16 cellular contexts compared by ENCODE assay signal in the genomic region with DNA sequence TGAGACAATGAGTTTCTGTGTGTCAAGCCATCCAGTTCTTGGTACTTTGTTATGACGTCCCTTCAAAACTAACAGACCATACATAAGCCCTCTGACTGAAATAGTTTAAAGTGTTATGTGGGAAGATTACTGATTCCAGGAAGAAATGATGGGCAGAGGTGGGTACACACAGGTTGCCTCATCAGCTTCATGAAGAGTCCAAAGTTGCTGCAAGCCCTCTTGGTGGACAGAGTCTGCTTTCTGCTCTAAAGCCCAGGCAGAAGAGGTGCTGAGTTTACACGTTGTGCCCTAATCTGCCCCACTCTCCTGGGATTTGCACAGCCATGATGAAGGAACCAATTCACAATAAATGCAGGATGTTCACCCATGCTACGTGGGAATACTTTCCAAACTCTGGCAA.
DNase-seq lines count a peak whose midpoint lies in the region; ATAC-seq and TF ChIP-seq lines count a peak whose summit lies in the region.
"Had no signal": no experiment of that assay in that cellular context is flagged by ENCODE, and none has a peak within 500 bp of the region (broad histone marks: within the 10 kb centered on the region; RNA-seq: fewer than 3 reads in every experiment).

No MANE protein-coding gene starts in this region.

- H3K79me2 ChIP-seq in PC-3 (ENCODE audit: low read length): no peaks in the 10 kb centered on the region

- no peaks in the 10 kb centered on the region for H3K36me3 Mint-ChIP-seq in activated T-helper 1 cell treated with anti-CD3 and anti-CD28 coated beads, Interleukin-12 subunit alpha, Interleukin-12 subunit beta, Interleukin-2, Interleukin-4 antibody, amounts not matched to agents 30 ng/mL and 10 ng/mL and 1 ng/mL, durations not matched to agents 14 hours and 24 hours and 36 hours (ENCODE audit: low read depth)
- H3K36me3 Mint-ChIP-seq: CD4-positive, alpha-beta memory T cell had no signal

- H3K9me3 ChIP-seq in PC-3 (ENCODE audit: low read length): no peaks in the 10 kb centered on the region
- H3K9me3 ChIP-seq: Caco-2 had no signal

- no peaks in the 10 kb centered on the region for H3K4me1 ChIP-seq in PC-3 (ENCODE audit: insufficient read depth, low read length)
- H3K4me1 ChIP-seq: Caco-2 had no signal

- H3K9me3 Mint-ChIP-seq in activated T-helper 1 cell treated with anti-CD3 and anti-CD28 coated beads, Interleukin-12 subunit alpha, Interleukin-12 subunit beta, Interleukin-2, Interleukin-4 antibody, amounts not matched to agents 30 ng/mL and 10 ng/mL and 1 ng/mL, durations not matched to agents 14 hours and 24 hours and 36 hours: no peaks in the 10 kb centered on the region
- H3K9me3 Mint-ChIP-seq: CD4-positive, alpha-beta memory T cell; T-helper 1 cell treated with Interleukin-12 subunit alpha and Interleukin-12 subunit beta and Interleukin-4 antibody, amounts not matched to agents 30 μg/mL and 1 μg/mL, for 36 hours had no signal

- H3K27me3 Mint-ChIP-seq in activated T-helper 1 cell treated with anti-CD3 and anti-CD28 coated beads, Interleukin-12 subunit alpha, Interleukin-12 subunit beta, Interleukin-2, Interleukin-4 antibody, amounts not matched to agents 30 ng/mL and 10 ng/mL and 1 ng/mL, durations not matched to agents 14 hours and 24 hours and 36 hours (ENCODE audit: insufficient read depth): no peaks in the 10 kb centered on the region

- no peaks in the 10 kb centered on the region for H4K20me1 ChIP-seq in PC-3 (ENCODE audit: low read length)

- no peaks in the 10 kb centered on the region for H3K27me3 ChIP-seq in PC-3 (ENCODE audit: low read length)

- no peak overlapping the region for H3K27ac Mint-ChIP-seq in activated T-helper 1 cell treated with anti-CD3 and anti-CD28 coated beads, Interleukin-12 subunit alpha, Interleukin-12 subunit beta, Interleukin-2, Interleukin-4 antibody, amounts not matched to agents 30 ng/mL and 10 ng/mL and 1 ng/mL, durations not matched to agents 14 hours and 24 hours and 36 hours
- H3K27ac Mint-ChIP-seq: CD4-positive, alpha-beta memory T cell; T-helper 1 cell treated with Interleukin-12 subunit alpha and Interleukin-12 subunit beta and Interleukin-4 antibody, amounts not matched to agents 30 μg/mL and 1 μg/mL, for 36 hours had no signal

- no peak for DNase-seq in left lobe of liver (ENCODE audit: low spot score)
- DNase-seq in omental fat pad (ENCODE audit: low spot score): no peak
- DNase-seq in amygdala (lab: John Stamatoyannopoulos, UW): no peak
- DNase-seq in PC-3: no peak
- DNase-seq in activated T-helper 1 cell treated with anti-CD3 and anti-CD28 coated beads, Interleukin-12 subunit alpha, Interleukin-12 subunit beta, Interleukin-2, Interleukin-4 antibody, amounts not matched to agents 30 ng/mL and 10 ng/mL and 1 ng/mL, durations not matched to agents 14 hours and 24 hours and 36 hours (ENCODE audit: low spot score): no peak
- DNase-seq: Caco-2; CD4-positive, alpha-beta memory T cell; DND-41; NCI-H1092 treated with DMSO at 0.1 percent for 48 hours; NCI-H1436 treated with DMSO at 0.1 percent for 48 hours; NCI-H1930; NCI-H524 had no signal

- POLR2A ChIA-PET in PC-3 (lab: Charles Lee; ENCODE audit: unreplicated experiment): no interaction called here

- no peaks in the 10 kb centered on the region for H3K4me1 Mint-ChIP-seq in activated T-helper 1 cell treated with anti-CD3 and anti-CD28 coated beads, Interleukin-12 subunit alpha, Interleukin-12 subunit beta, Interleukin-2, Interleukin-4 antibody, amounts not matched to agents 30 ng/mL and 10 ng/mL and 1 ng/mL, durations not matched to agents 14 hours and 24 hours and 36 hours (ENCODE audit: low read depth)
- H3K4me1 Mint-ChIP-seq: CD4-positive, alpha-beta memory T cell had no signal

- no peak overlapping the region for H3K4me3 Mint-ChIP-seq in activated T-helper 1 cell treated with anti-CD3 and anti-CD28 coated beads, Interleukin-12 subunit alpha, Interleukin-12 subunit beta, Interleukin-2, Interleukin-4 antibody, amounts not matched to agents 30 ng/mL and 10 ng/mL and 1 ng/mL, durations not matched to agents 14 hours and 24 hours and 36 hours
- H3K4me3 Mint-ChIP-seq: CD4-positive, alpha-beta memory T cell; T-helper 1 cell treated with Interleukin-12 subunit alpha and Interleukin-12 subunit beta and Interleukin-4 antibody, amounts not matched to agents 30 μg/mL and 1 μg/mL, for 36 hours had no signal

- H3K36me3 ChIP-seq in PC-3 (ENCODE audit: low read depth, low read length): no peaks in the 10 kb centered on the region

- H3K4me2 ChIP-seq in PC-3 (ENCODE audit: low read length): no peak overlapping the region
- H3K4me2 ChIP-seq: KMS-11 had no signal

- no peaks in the 10 kb centered on the region for H3F3A ChIP-seq in PC-3 (ENCODE audit: low read length, unreplicated experiment)

- no TSS peak for BruUV-seq in PC-3 (replicated peaks; lab: Mats Ljungman, UMichigan)

- CTCF ChIA-PET in PC-3 (lab: Charles Lee): no interaction called here

- ATAC-seq in GM18868 (IDR thresholded peaks at IDR 0.05; ENCODE audit: unreplicated experiment): peak; percentile 15
- peak; percentile 31 for ATAC-seq in HG02938 (IDR thresholded peaks at IDR 0.05; ENCODE audit: unreplicated experiment)
- ATAC-seq in left lobe of liver: peak; percentile 45
- peak; percentile 14 for ATAC-seq in omental fat pad (ENCODE audit: low FRiP score)
- no peak for ATAC-seq in PC-3

- no peak for TF ChIP-seq CTCF in omental fat pad (IDR thresholded peaks at IDR 0.05)
- TF ChIP-seq CTCF in PC-3 (conservative IDR thresholded peaks at IDR 0.05; ENCODE audit: low read depth, low read length): no peak

- no peak overlapping the region for H3K9ac ChIP-seq in PC-3 (ENCODE audit: low read length)
- H3K9ac ChIP-seq: KMS-11 had no signal

- no peaks in the 10 kb centered on the region for H3K9me2 ChIP-seq in PC-3 (replicated peaks; ENCODE audit: low read length)

- intact Hi-C loops in PC-3 (cut with micrococcal nuclease): no loop called here
- intact Hi-C loops in activated T-helper 1 cell treated with anti-CD3 and anti-CD28 coated beads, Interleukin-12 subunit alpha, Interleukin-12 subunit beta, Interleukin-2, Interleukin-4 antibody, amounts not matched to agents 30 ng/mL and 10 ng/mL and 1 ng/mL, durations not matched to agents 14 hours and 24 hours and 36 hours (cut with micrococcal nuclease): no loop called here

- no peak overlapping the region for H3K27ac ChIP-seq in PC-3 (ENCODE audit: low read length)
- H3K27ac ChIP-seq: KMS-11 had no signal

- H2AFZ ChIP-seq in PC-3 (ENCODE audit: low read length): no peak overlapping the region

- H3K4me3 ChIP-seq in PC-3 (ENCODE audit: low read length): no peak overlapping the region
